ENCODE assay signal across 32 cellular contexts in genomic region chr2:208147008-208147407, GRCh38. TPM values are rescaled to one million over a fixed set of nuclear protein-coding genes. Genes with fewer than 3 reads are reported as not detected.
"Had no signal": no experiment of that assay in that cellular context is flagged by ENCODE, and none has a peak within 500 bp of the region (broad histone marks: within the 10 kb centered on the region; RNA-seq: fewer than 3 reads in every experiment).

No MANE protein-coding gene starts in this region.

- H3K4me3 Mint-ChIP-seq: activated CD4-positive, alpha-beta memory T cell treated with anti-CD3 and anti-CD28 coated beads for 36 hours; activated CD4-positive, alpha-beta T cell treated with anti-CD3 and anti-CD28 coated beads for 36 hours; activated CD4-positive, alpha-beta T cell treated with anti-CD3 and anti-CD28 coated beads, Interleukin-2, amount 10 ng/mL, durations not matched to agents 24 days and 14 days; activated CD8-positive, alpha-beta memory T cell treated with anti-CD3 and anti-CD28 coated beads, Interleukin-2, amount 10 ng/mL, durations not matched to agents 7 days and 5 days; activated CD8-positive, alpha-beta T cell treated with anti-CD3 and anti-CD28 coated beads, Interleukin-2, amount 10 ng/mL, durations not matched to agents 7 days and 5 days; activated naive CD4-positive, alpha-beta T cell treated with anti-CD3 and anti-CD28 coated beads for 36 hours; activated naive CD4-positive, alpha-beta T cell treated with anti-CD3 and anti-CD28 coated beads, Interleukin-2, amount 50 U/mL, for 24 hours; activated naive CD8-positive, alpha-beta T cell treated with anti-CD3 and anti-CD28 coated beads for 36 hours; activated naive CD8-positive, alpha-beta T cell treated with anti-CD3 and anti-CD28 coated beads, Interleukin-2, amount 50 U/mL, for 24 hours; activated T-helper 1 cell treated with anti-CD3 and anti-CD28 coated beads, Interleukin-12 subunit alpha, Interleukin-12 subunit beta, Interleukin-2, Interleukin-4 antibody, amounts not matched to agents 30 ng/mL and 10 ng/mL and 1 ng/mL, durations not matched to agents 14 hours and 24 hours and 36 hours had no signal

- H3K27ac Mint-ChIP-seq: activated CD4-positive, alpha-beta memory T cell treated with anti-CD3 and anti-CD28 coated beads for 36 hours; activated CD4-positive, alpha-beta T cell treated with anti-CD3 and anti-CD28 coated beads for 36 hours; activated CD4-positive, alpha-beta T cell treated with anti-CD3 and anti-CD28 coated beads, Interleukin-2, amount 10 ng/mL, durations not matched to agents 24 days and 14 days; activated CD8-positive, alpha-beta memory T cell treated with anti-CD3 and anti-CD28 coated beads, Interleukin-2, amount 10 ng/mL, durations not matched to agents 7 days and 5 days; activated CD8-positive, alpha-beta T cell treated with anti-CD3 and anti-CD28 coated beads, Interleukin-2, amount 10 ng/mL, durations not matched to agents 7 days and 5 days; activated naive CD4-positive, alpha-beta T cell treated with anti-CD3 and anti-CD28 coated beads for 36 hours; activated naive CD4-positive, alpha-beta T cell treated with anti-CD3 and anti-CD28 coated beads, Interleukin-2, amount 50 U/mL, for 24 hours; activated naive CD8-positive, alpha-beta T cell treated with anti-CD3 and anti-CD28 coated beads for 36 hours; activated naive CD8-positive, alpha-beta T cell treated with anti-CD3 and anti-CD28 coated beads, Interleukin-2, amount 50 U/mL, for 24 hours; activated T-helper 1 cell treated with anti-CD3 and anti-CD28 coated beads, Interleukin-12 subunit alpha, Interleukin-12 subunit beta, Interleukin-2, Interleukin-4 antibody, amounts not matched to agents 30 ng/mL and 10 ng/mL and 1 ng/mL, durations not matched to agents 14 hours and 24 hours and 36 hours; activated T-helper 2 cell treated with anti-CD3 and anti-CD28 coated beads, Interferon-gamma antibody, Interleukin-2, Interleukin-4, amounts not matched to agents 10 μg/mL and 5 μg/mL and 100 μg/mL, durations not matched to agents 14 hours and 24 hours and 36 hours had no signal

- H3K36me3 Mint-ChIP-seq: activated CD4-positive, alpha-beta memory T cell treated with anti-CD3 and anti-CD28 coated beads for 36 hours; activated CD8-positive, alpha-beta memory T cell treated with anti-CD3 and anti-CD28 coated beads, Interleukin-2, amount 10 ng/mL, durations not matched to agents 7 days and 5 days; activated naive CD4-positive, alpha-beta T cell treated with anti-CD3 and anti-CD28 coated beads, Interleukin-2, amount 50 U/mL, for 24 hours; activated naive CD8-positive, alpha-beta T cell treated with anti-CD3 and anti-CD28 coated beads for 36 hours had no signal

- DNase-seq: activated CD4-positive, alpha-beta memory T cell treated with anti-CD3 and anti-CD28 coated beads for 36 hours; activated CD4-positive, alpha-beta T cell treated with anti-CD3 and anti-CD28 coated beads for 36 hours; activated CD4-positive, alpha-beta T cell treated with anti-CD3 and anti-CD28 coated beads, Interleukin-2, amount 10 ng/mL, durations not matched to agents 24 days and 14 days; activated CD4-positive, CD25-positive, alpha-beta regulatory T cell; activated CD4-positive, CD25-positive, alpha-beta regulatory T cell treated with anti-CD3 and anti-CD28 coated beads, Interleukin-2, amount 50 U/mL, for 72 hours; activated CD8-positive, alpha-beta memory T cell treated with anti-CD3 and anti-CD28 coated beads, Interleukin-2, amount 10 ng/mL, durations not matched to agents 7 days and 5 days; activated CD8-positive, alpha-beta memory T cell treated with anti-CD3 and anti-CD28 coated beads, Interleukin-2, amount 50 U/mL, for 4 hours; activated CD8-positive, alpha-beta T cell treated with anti-CD3 and anti-CD28 coated beads, Interleukin-2, amount 10 ng/mL, durations not matched to agents 7 days and 5 days; activated effector memory CD4-positive, alpha-beta T cell treated with anti-CD3 and anti-CD28 coated beads, Interleukin-2, amount 50 U/mL, for 16 hours; activated naive CD4-positive, alpha-beta T cell treated with anti-CD3 and anti-CD28 coated beads for 36 hours; activated naive CD8-positive, alpha-beta T cell treated with anti-CD3 and anti-CD28 coated beads for 36 hours; activated naive CD8-positive, alpha-beta T cell treated with anti-CD3 and anti-CD28 coated beads, Interleukin-2, amount 50 U/mL, for 24 hours; activated T-cell treated with anti-CD3 and anti-CD28 coated beads, Interleukin-2, amount 50 U/mL, for 1 hour; activated T-cell treated with anti-CD3 and anti-CD28 coated beads, Interleukin-2, amount 50 U/mL, for 48 hours; adrenal gland; amygdala; aorta; body of pancreas; caudate nucleus; cerebellar nuclear complex; colonic mucosa; effector CD8-positive, alpha-beta T cell; foreskin fibroblast; gastrocnemius medialis; T-helper 2 cell had no signal

- ATAC-seq: activated CD4-positive, alpha-beta T cell treated with anti-CD3 and anti-CD28 coated beads for 36 hours; activated CD8-positive, alpha-beta memory T cell treated with anti-CD3 and anti-CD28 coated beads, Interleukin-2, amount 10 ng/mL, durations not matched to agents 7 days and 5 days; activated CD8-positive, alpha-beta T cell treated with anti-CD3 and anti-CD28 coated beads, Interleukin-2, amount 10 ng/mL, durations not matched to agents 7 days and 5 days; activated naive CD8-positive, alpha-beta T cell treated with anti-CD3 and anti-CD28 coated beads, Interleukin-2, amount 50 U/mL, for 24 hours; body of pancreas; gastrocnemius medialis had no signal

- H3K9me3 ChIP-seq: adrenal gland, body of pancreas, colonic mucosa, gastrocnemius medialis had no signal

- H3K27me3 Mint-ChIP-seq: activated CD4-positive, alpha-beta T cell treated with anti-CD3 and anti-CD28 coated beads for 36 hours; activated naive CD8-positive, alpha-beta T cell treated with anti-CD3 and anti-CD28 coated beads for 36 hours; activated naive CD8-positive, alpha-beta T cell treated with anti-CD3 and anti-CD28 coated beads, Interleukin-2, amount 50 U/mL, for 24 hours had no signal

- H3K9me3 Mint-ChIP-seq: activated CD4-positive, alpha-beta T cell treated with anti-CD3 and anti-CD28 coated beads, Interleukin-2, amount 10 ng/mL, durations not matched to agents 24 days and 14 days; activated T-helper 1 cell treated with anti-CD3 and anti-CD28 coated beads, Interleukin-12 subunit alpha, Interleukin-12 subunit beta, Interleukin-2, Interleukin-4 antibody, amounts not matched to agents 30 ng/mL and 10 ng/mL and 1 ng/mL, durations not matched to agents 14 hours and 24 hours and 36 hours; activated T-helper 2 cell treated with anti-CD3 and anti-CD28 coated beads, Interferon-gamma antibody, Interleukin-2, Interleukin-4, amounts not matched to agents 10 μg/mL and 5 μg/mL and 100 μg/mL, durations not matched to agents 14 hours and 24 hours and 36 hours had no signal

- H3K4me1 ChIP-seq: adrenal gland, body of pancreas, colonic mucosa, gastrocnemius medialis had no signal

- FAIRE-seq: endometrium, endothelial cell of umbilical vein had no signal

- H3K4me1 Mint-ChIP-seq: activated CD4-positive, alpha-beta T cell treated with anti-CD3 and anti-CD28 coated beads for 36 hours; activated CD4-positive, alpha-beta T cell treated with anti-CD3 and anti-CD28 coated beads, Interleukin-2, amount 10 ng/mL, durations not matched to agents 24 days and 14 days; activated CD8-positive, alpha-beta memory T cell treated with anti-CD3 and anti-CD28 coated beads, Interleukin-2, amount 10 ng/mL, durations not matched to agents 7 days and 5 days; activated naive CD4-positive, alpha-beta T cell treated with anti-CD3 and anti-CD28 coated beads, Interleukin-2, amount 50 U/mL, for 24 hours; activated naive CD8-positive, alpha-beta T cell treated with anti-CD3 and anti-CD28 coated beads for 36 hours; activated naive CD8-positive, alpha-beta T cell treated with anti-CD3 and anti-CD28 coated beads, Interleukin-2, amount 50 U/mL, for 24 hours had no signal

- H3K36me3 ChIP-seq: adrenal gland, colonic mucosa, gastrocnemius medialis had no signal

- H3K4me3 ChIP-seq: adrenal gland, body of pancreas, colonic mucosa, gastrocnemius medialis had no signal

- H3K27ac ChIP-seq: adrenal gland, body of pancreas, colonic mucosa, epithelial cell of prostate, gastrocnemius medialis had no signal

RNA-seq across cellular contexts. Expression of gene CRYGB, which starts 1.1 kb away (rescaled TPM):
- polyA plus RNA-seq: adrenal gland, aorta, endothelial cell of umbilical vein, esophagus had no signal

RNA-seq across cellular contexts. Expression of gene CRYGA, which starts 16.4 kb away (rescaled TPM):
- polyA plus RNA-seq: adrenal gland, aorta, endothelial cell of umbilical vein, esophagus had no signal

RNA-seq across cellular contexts. Expression of gene CRYGC, which starts 17.4 kb away (rescaled TPM):
- polyA plus RNA-seq: adrenal gland, aorta, endothelial cell of umbilical vein, esophagus had no signal

RNA-seq across cellular contexts. Expression of gene CRYGD, which starts 22.7 kb away (rescaled TPM):
- polyA plus RNA-seq: adrenal gland, aorta, endothelial cell of umbilical vein, esophagus had no signal

RNA-seq across cellular contexts. Expression of gene C2orf80, which starts 42.8 kb away (rescaled TPM):
- polyA plus RNA-seq: adrenal gland, aorta, endothelial cell of umbilical vein, esophagus had no signal
